ENCODE assay signal across 29 cellular contexts in genomic region chr4:17066241-17066640, GRCh38.
DNase-seq lines count a peak whose midpoint lies in the region; ATAC-seq, FAIRE-seq and TF ChIP-seq lines count a peak whose summit lies in the region.
"Had no signal": no experiment of that assay in that cellular context is flagged by ENCODE, and none has a peak within 500 bp of the region (broad histone marks: within the 10 kb centered on the region; RNA-seq: fewer than 3 reads in every experiment).

No MANE protein-coding gene starts in this region.

- TF ChIP-seq EP300 in HepG2 (IDR thresholded peaks at IDR 0.05; ENCODE audit: low read depth in 2 of 2, low read length in 2 of 2): no peak
- TF ChIP-seq EP300 in HepG2 (CRISPR knock-in tag; IDR thresholded peaks at IDR 0.05; ENCODE audit: borderline replicate concordance): no peak

- no peak for ATAC-seq in HepG2
- ATAC-seq in right lobe of liver: no peak
- ATAC-seq in activated T-helper 17 cell treated with anti-CD3 and anti-CD28 coated beads, Interleukin-2, amount 50 U/mL, for 72 hours (replicated peaks): no peak
- ATAC-seq: activated naive CD8-positive, alpha-beta T cell treated with anti-CD3 and anti-CD28 coated beads, Interleukin-2, amount 50 U/mL, for 24 hours; gastroesophageal sphincter; stimulated activated naive CD8-positive, alpha-beta T cell treated with anti-CD3 and anti-CD28 coated beads, Interleukin-15, amount 100 ng/mL, for 72 hours had no signal

- no peak overlapping the region for H3K4me2 ChIP-seq in HepG2 (ENCODE audit: low read depth, low read length)
- H3K4me2 ChIP-seq: KMS-11 had no signal

- H3K9me3 ChIP-seq in HepG2 (ENCODE audit: low read length) (no peaks in the 10 kb centered on the region), right lobe of liver (no peaks in the 10 kb centered on the region), adipocyte (ENCODE audit: control insufficient read depth, low read length) (peaks cover 12% of the 10 kb centered on the region)
- no peaks in the 10 kb centered on the region for H3K9me3 ChIP-seq in CD4-positive, alpha-beta memory T cell (ENCODE audit: control insufficient read depth in 1 of 2, low read length in 2 of 2)
- H3K9me3 ChIP-seq: BE2C, colonic mucosa had no signal

- no peak overlapping the region for H3K27ac ChIP-seq in HepG2 (ENCODE audit: extremely low read length, insufficient read depth, low read length)
- H3K27ac ChIP-seq in right lobe of liver: no peak overlapping the region
- no peak overlapping the region for H3K27ac ChIP-seq in CD4-positive, alpha-beta memory T cell (ENCODE audit: low read depth, low read length)
- H3K27ac ChIP-seq: colonic mucosa, gastroesophageal sphincter, KMS-11, left ventricle myocardium inferior, WERI-Rb-1 had no signal

- no peak overlapping the region for H2AFZ ChIP-seq in HepG2 (ENCODE audit: low read length)

- BruUV-seq in HepG2 (replicated peaks; lab: Mats Ljungman, UMichigan): no TSS peak

- no peaks in the 10 kb centered on the region for H3K4me1 Mint-ChIP-seq in activated T-helper 17 cell treated with anti-CD3 and anti-CD28 coated beads, Interleukin-2, amount 50 U/mL, for 72 hours
- no peaks in the 10 kb centered on the region for H3K4me1 Mint-ChIP-seq in CD4-positive, alpha-beta memory T cell
- H3K4me1 Mint-ChIP-seq: activated naive CD8-positive, alpha-beta T cell treated with anti-CD3 and anti-CD28 coated beads, Interleukin-2, amount 50 U/mL, for 24 hours; immature natural killer cell; naive B cell; stimulated activated naive CD8-positive, alpha-beta T cell treated with anti-CD3 and anti-CD28 coated beads, Interleukin-15, amount 100 ng/mL, for 72 hours had no signal

- TF ChIP-seq CTCF in HepG2 (CRISPR knock-in tag; IDR thresholded peaks at IDR 0.05): no peak
- no peak for TF ChIP-seq CTCF in right lobe of liver (IDR thresholded peaks at IDR 0.05)
- TF ChIP-seq CTCF in fibroblast of pulmonary artery (IDR thresholded peaks at IDR 0.05; ENCODE audit: low read length, missing control alignments): no peak

- TF ChIP-seq RAD21 in HepG2 (CRISPR knock-in tag; IDR thresholded peaks at IDR 0.05): no peak

- no peaks in the 10 kb centered on the region for H3K36me3 Mint-ChIP-seq in activated T-helper 17 cell treated with anti-CD3 and anti-CD28 coated beads, Interleukin-2, amount 50 U/mL, for 72 hours (ENCODE audit: low read depth)
- H3K36me3 Mint-ChIP-seq in CD4-positive, alpha-beta memory T cell: no peaks in the 10 kb centered on the region
- H3K36me3 Mint-ChIP-seq: immature natural killer cell, mesothelial cell of epicardium, naive B cell had no signal

- H3K9me3 Mint-ChIP-seq in activated T-helper 17 cell treated with anti-CD3 and anti-CD28 coated beads, Interleukin-2, amount 50 U/mL, for 72 hours: no peaks in the 10 kb centered on the region
- no peaks in the 10 kb centered on the region for H3K9me3 Mint-ChIP-seq in CD4-positive, alpha-beta memory T cell
- H3K9me3 Mint-ChIP-seq: activated naive CD8-positive, alpha-beta T cell treated with anti-CD3 and anti-CD28 coated beads, Interleukin-2, amount 50 U/mL, for 24 hours; activated T-cell treated with anti-CD3 and anti-CD28 coated beads, Interleukin-2, amount 50 U/mL, for 24 hours; stimulated activated naive CD8-positive, alpha-beta T cell treated with anti-CD3 and anti-CD28 coated beads, Interleukin-15, amount 100 ng/mL, for 72 hours had no signal

- 5% methylated on average over 1 of the region's 1 CpG for WGBS in HepG2 (ENCODE audit: low lambda C conversion rate)
- 11% methylated on average over 1 of the region's 1 CpG for WGBS in right lobe of liver (ENCODE audit: insufficient coverage, low coverage, low lambda C conversion rate, missing lambda C conversion rate)

- no peaks in the 10 kb centered on the region for H3K27me3 Mint-ChIP-seq in activated T-helper 17 cell treated with anti-CD3 and anti-CD28 coated beads, Interleukin-2, amount 50 U/mL, for 72 hours
- H3K27me3 Mint-ChIP-seq in CD4-positive, alpha-beta memory T cell: no peaks in the 10 kb centered on the region
- H3K27me3 Mint-ChIP-seq: activated T-cell treated with anti-CD3 and anti-CD28 coated beads, Interleukin-2, amount 50 U/mL, for 24 hours; naive B cell; stimulated activated naive CD8-positive, alpha-beta T cell treated with anti-CD3 and anti-CD28 coated beads, Interleukin-15, amount 100 ng/mL, for 72 hours had no signal

- H3K4me3 Mint-ChIP-seq in activated T-helper 17 cell treated with anti-CD3 and anti-CD28 coated beads, Interleukin-2, amount 50 U/mL, for 72 hours: no peak overlapping the region
- no peak overlapping the region for H3K4me3 Mint-ChIP-seq in CD4-positive, alpha-beta memory T cell
- H3K4me3 Mint-ChIP-seq: activated naive CD8-positive, alpha-beta T cell treated with anti-CD3 and anti-CD28 coated beads, Interleukin-2, amount 50 U/mL, for 24 hours; activated T-cell treated with anti-CD3 and anti-CD28 coated beads, Interleukin-2, amount 50 U/mL, for 24 hours; immature natural killer cell; mesothelial cell of epicardium; naive B cell; stimulated activated naive CD8-positive, alpha-beta T cell treated with anti-CD3 and anti-CD28 coated beads, Interleukin-15, amount 100 ng/mL, for 72 hours had no signal

- H3K27ac Mint-ChIP-seq in activated T-helper 17 cell treated with anti-CD3 and anti-CD28 coated beads, Interleukin-2, amount 50 U/mL, for 72 hours: no peak overlapping the region
- H3K27ac Mint-ChIP-seq in CD4-positive, alpha-beta memory T cell: no peak overlapping the region
- H3K27ac Mint-ChIP-seq: activated naive CD8-positive, alpha-beta T cell treated with anti-CD3 and anti-CD28 coated beads, Interleukin-2, amount 50 U/mL, for 24 hours; activated T-cell treated with anti-CD3 and anti-CD28 coated beads, Interleukin-2, amount 50 U/mL, for 24 hours; immature natural killer cell; mesothelial cell of epicardium; naive B cell; stimulated activated naive CD8-positive, alpha-beta T cell treated with anti-CD3 and anti-CD28 coated beads, Interleukin-15, amount 100 ng/mL, for 72 hours had no signal

- H3K9ac ChIP-seq in HepG2 (ENCODE audit: insufficient read depth, low read depth, low read length) (no peak overlapping the region), adipocyte (ENCODE audit: low read length) (peak overlapping the region; percentile 20)
- H3K9ac ChIP-seq: KMS-11 had no signal

- no peaks in the 10 kb centered on the region for H3K79me2 ChIP-seq in HepG2 (ENCODE audit: insufficient read depth, low read length)

- in situ Hi-C loops in HepG2 (cut with HindIII; ENCODE audit: extremely low pct_ligation_motif_present, low pct_unique_long_range_greater_than_20kb): no loop called here

- no peaks in the 10 kb centered on the region for H3K36me3 ChIP-seq in HepG2 (replicated peaks in 1 of 2; ENCODE audit: control insufficient read depth in 1 of 2, insufficient read depth in 2 of 2, low read length in 2 of 2)
- H3K36me3 ChIP-seq in right lobe of liver: no peaks in the 10 kb centered on the region
- H3K36me3 ChIP-seq in adipocyte (ENCODE audit: control insufficient read depth, insufficient read depth, low read length, severe bottlenecking): no peaks in the 10 kb centered on the region
- no peaks in the 10 kb centered on the region for H3K36me3 ChIP-seq in CD4-positive, alpha-beta memory T cell (ENCODE audit: insufficient read depth, low read length)
- H3K36me3 ChIP-seq: BE2C, colonic mucosa, gastroesophageal sphincter, left ventricle myocardium inferior, WERI-Rb-1 had no signal

- TF ChIP-seq POLR2A in HepG2 (IDR thresholded peaks at IDR 0.05; ENCODE audit: insufficient read depth in 1 of 2, low read depth in 2 of 2, low read length in 2 of 2) (no peak), right lobe of liver (IDR thresholded peaks at IDR 0.05) (no peak)

- DNase-seq in HepG2 (ENCODE audit: low spot score): no peak
- no peak for DNase-seq in right lobe of liver
- DNase-seq in adipocyte (ENCODE audit: low read depth): peak; percentile 27
- DNase-seq in fibroblast of pulmonary artery (ENCODE audit: low read depth): peak; percentile 19
- no peak for DNase-seq in CD4-positive, alpha-beta memory T cell
- no peak for DNase-seq in activated T-cell treated with anti-CD3 and anti-CD28 coated beads, Interleukin-2, amount 50 U/mL, for 1 hour
- no peak for DNase-seq in T1000 (lab: John Stamatoyannopoulos, UW)
- DNase-seq: activated CD4-positive, alpha-beta T cell treated with anti-CD3 and anti-CD28 coated beads for 48 hours; activated gamma-delta T cell treated with Interleukin-2 at 50 U/mL for 16 hours; activated naive CD8-positive, alpha-beta T cell treated with anti-CD3 and anti-CD28 coated beads, Interleukin-2, amount 50 U/mL, for 24 hours; activated T-cell treated with anti-CD3 and anti-CD28 coated beads, Interleukin-2, amount 50 U/mL, for 24 hours; BE2C; colonic mucosa; DMS153; effector memory CD4-positive, alpha-beta T cell; erythroblast; GF-D8; hippocampal formation; immature natural killer cell; left ventricle myocardium inferior; naive B cell; NCI-H1436; NCI-H82; stimulated activated naive CD8-positive, alpha-beta T cell treated with anti-CD3 and anti-CD28 coated beads, Interleukin-15, amount 100 ng/mL, for 72 hours; WERI-Rb-1 had no signal

- CTCF ChIA-PET in HepG2 (lab: Yijun Ruan, JAX; ENCODE audit: low intra/inter-chr PET ratio, low total read pairs): no interaction called here
- CTCF ChIA-PET in CD4-positive, alpha-beta memory T cell (lab: Charles Lee; ENCODE audit: partially characterized antibody): no interaction called here

- H3K27me3 ChIP-seq in HepG2 (ENCODE audit: control insufficient read depth in 1 of 2, insufficient read depth in 2 of 2, low read length in 2 of 2): no peaks in the 10 kb centered on the region
- H3K27me3 ChIP-seq in right lobe of liver: no peaks in the 10 kb centered on the region
- H3K27me3 ChIP-seq in adipocyte (replicated peaks; ENCODE audit: control insufficient read depth, insufficient read depth, low read length): no peaks in the 10 kb centered on the region
- H3K27me3 ChIP-seq in CD4-positive, alpha-beta memory T cell (ENCODE audit: insufficient read depth, low read length): no peaks in the 10 kb centered on the region
- H3K27me3 ChIP-seq: BE2C, colonic mucosa, gastroesophageal sphincter had no signal

- FAIRE-seq in HepG2 (lab: Jason Lieb, UNC): no peak

- no peaks in the 10 kb centered on the region for H4K20me1 ChIP-seq in HepG2 (ENCODE audit: insufficient read depth, low read length)

- POLR2A ChIA-PET in HepG2 (lab: Yijun Ruan, JAX): no interaction called here
- POLR2A ChIA-PET in CD4-positive, alpha-beta memory T cell (lab: Charles Lee; ENCODE audit: partially characterized antibody): no interaction called here

- H3K4me3 ChIP-seq in HepG2 (replicated peaks in 1 of 3; ENCODE audit: insufficient read depth in 1 of 3, low read depth in 2 of 3, low read length in 3 of 3) (no peak overlapping the region), right lobe of liver (no peak overlapping the region), adipocyte (ENCODE audit: low read length) (no peak overlapping the region), fibroblast of pulmonary artery (replicated peaks; ENCODE audit: low read depth, low read length) (no peak overlapping the region)
- H3K4me3 ChIP-seq in CD4-positive, alpha-beta memory T cell (ENCODE audit: low read length in 2 of 2): no peak overlapping the region
- H3K4me3 ChIP-seq: colonic mucosa, gastroesophageal sphincter, left ventricle myocardium inferior had no signal

- H3K4me1 ChIP-seq in HepG2 (ENCODE audit: insufficient read depth, low read length) (no peaks in the 10 kb centered on the region), right lobe of liver (no peaks in the 10 kb centered on the region), adipocyte (ENCODE audit: control insufficient read depth, insufficient read depth, low read length) (peaks cover 53% of the 10 kb centered on the region)
- H3K4me1 ChIP-seq in CD4-positive, alpha-beta memory T cell (ENCODE audit: insufficient read depth, low read length): no peaks in the 10 kb centered on the region
- H3K4me1 ChIP-seq: BE2C, colonic mucosa, left ventricle myocardium inferior had no signal

- intact Hi-C loops in HepG2 (cut with micrococcal nuclease; ENCODE audit: unreplicated experiment): no loop called here
- intact Hi-C loops in right lobe of liver (cut with DNase I): no loop called here
- intact Hi-C loops in CD4-positive, alpha-beta memory T cell (cut with micrococcal nuclease): no loop called here

Comparison
In these comparisons a context has a peak if more than half of its experiments do, and no peak if none do; other contexts are left out.
1. DNase-seq: peak in adipocyte (single experiment) and fibroblast of pulmonary artery (single experiment); none in HepG2 (single experiment), right lobe of liver (0 of 3), CD4-positive, alpha-beta memory T cell (0 of 5), activated T-cell treated with anti-CD3 and anti-CD28 coated beads, Interleukin-2, amount 50 U/mL, for 1 hour (single experiment) and T1000 (single experiment).